17 cellular contexts compared by ENCODE assay signal in genomic region chr13:24443366-24443765, GRCh38.
DNase-seq lines count a peak whose midpoint lies in the region; ATAC-seq lines count a peak whose summit lies in the region.
"Had no signal": no experiment of that assay in that cellular context is flagged by ENCODE, and none has a peak within 500 bp of the region (broad histone marks: within the 10 kb centered on the region; RNA-seq: fewer than 3 reads in every experiment).

No MANE protein-coding gene starts in this region.

- H3K36me3 Mint-ChIP-seq in stimulated activated naive CD8-positive, alpha-beta T cell treated with anti-CD3 and anti-CD28 coated beads, Interleukin-15, Interleukin-2, amounts not matched to agents 100 ng/mL and 50 ng/mL, for 24 hours (ENCODE audit: low read depth) = peaks cover 43% of the 10 kb centered on the region
- H3K36me3 Mint-ChIP-seq in activated T-helper 1 cell treated with anti-CD3 and anti-CD28 coated beads, Interleukin-12 subunit alpha, Interleukin-12 subunit beta, Interleukin-2, Interleukin-4 antibody, amounts not matched to agents 30 ng/mL and 10 ng/mL and 1 ng/mL, durations not matched to agents 14 hours and 24 hours and 36 hours (ENCODE audit: low read depth) = peaks cover 43% of the 10 kb centered on the region
- peaks cover 73% of the 10 kb centered on the region for H3K36me3 Mint-ChIP-seq in central memory CD8-positive, alpha-beta T cell (ENCODE audit: insufficient read depth)

- no peaks in the 10 kb centered on the region for H3K4me1 Mint-ChIP-seq in stimulated activated naive CD8-positive, alpha-beta T cell treated with anti-CD3 and anti-CD28 coated beads, Interleukin-15, Interleukin-2, amounts not matched to agents 100 ng/mL and 50 ng/mL, for 24 hours (ENCODE audit: low read depth)
- no peaks in the 10 kb centered on the region for H3K4me1 Mint-ChIP-seq in stimulated activated naive CD8-positive, alpha-beta T cell treated with anti-CD3 and anti-CD28 coated beads, Interleukin-15, amount 100 ng/mL, for 72 hours
- H3K4me1 Mint-ChIP-seq in activated T-helper 1 cell treated with anti-CD3 and anti-CD28 coated beads, Interleukin-12 subunit alpha, Interleukin-12 subunit beta, Interleukin-2, Interleukin-4 antibody, amounts not matched to agents 30 ng/mL and 10 ng/mL and 1 ng/mL, durations not matched to agents 14 hours and 24 hours and 36 hours (ENCODE audit: low read depth) = no peaks in the 10 kb centered on the region
- H3K4me1 Mint-ChIP-seq in central memory CD8-positive, alpha-beta T cell = no peaks in the 10 kb centered on the region

- H3K27ac Mint-ChIP-seq in stimulated activated naive CD8-positive, alpha-beta T cell treated with anti-CD3 and anti-CD28 coated beads, Interleukin-15, Interleukin-2, amounts not matched to agents 100 ng/mL and 50 ng/mL, for 24 hours = peak overlapping the region; percentile 59
- peak overlapping the region in 1 of 2 donors; percentile 15 for H3K27ac Mint-ChIP-seq in stimulated activated naive CD8-positive, alpha-beta T cell treated with anti-CD3 and anti-CD28 coated beads, Interleukin-15, amount 100 ng/mL, for 72 hours
- peak overlapping the region; percentile 61 for H3K27ac Mint-ChIP-seq in activated T-helper 1 cell treated with anti-CD3 and anti-CD28 coated beads, Interleukin-12 subunit alpha, Interleukin-12 subunit beta, Interleukin-2, Interleukin-4 antibody, amounts not matched to agents 30 ng/mL and 10 ng/mL and 1 ng/mL, durations not matched to agents 14 hours and 24 hours and 36 hours
- H3K27ac Mint-ChIP-seq in central memory CD8-positive, alpha-beta T cell (ENCODE audit: low read depth) = peak overlapping the region; percentile 25
- H3K27ac Mint-ChIP-seq: CD4-positive, alpha-beta memory T cell had no signal

- H3K27me3 Mint-ChIP-seq in stimulated activated naive CD8-positive, alpha-beta T cell treated with anti-CD3 and anti-CD28 coated beads, Interleukin-15, Interleukin-2, amounts not matched to agents 100 ng/mL and 50 ng/mL, for 24 hours = no peaks in the 10 kb centered on the region
- H3K27me3 Mint-ChIP-seq in stimulated activated naive CD8-positive, alpha-beta T cell treated with anti-CD3 and anti-CD28 coated beads, Interleukin-15, amount 100 ng/mL, for 72 hours = no peaks in the 10 kb centered on the region
- no peaks in the 10 kb centered on the region for H3K27me3 Mint-ChIP-seq in activated T-helper 1 cell treated with anti-CD3 and anti-CD28 coated beads, Interleukin-12 subunit alpha, Interleukin-12 subunit beta, Interleukin-2, Interleukin-4 antibody, amounts not matched to agents 30 ng/mL and 10 ng/mL and 1 ng/mL, durations not matched to agents 14 hours and 24 hours and 36 hours (ENCODE audit: insufficient read depth)
- no peaks in the 10 kb centered on the region for H3K27me3 Mint-ChIP-seq in central memory CD8-positive, alpha-beta T cell
- H3K27me3 Mint-ChIP-seq: CD4-positive, alpha-beta memory T cell had no signal

- DNase-seq in stimulated activated naive CD8-positive, alpha-beta T cell treated with anti-CD3 and anti-CD28 coated beads, Interleukin-15, amount 100 ng/mL, for 72 hours = no peak
- DNase-seq in activated T-helper 1 cell treated with anti-CD3 and anti-CD28 coated beads, Interleukin-12 subunit alpha, Interleukin-12 subunit beta, Interleukin-2, Interleukin-4 antibody, amounts not matched to agents 30 ng/mL and 10 ng/mL and 1 ng/mL, durations not matched to agents 14 hours and 24 hours and 36 hours (ENCODE audit: low spot score) = no peak
- no peak for DNase-seq in central memory CD8-positive, alpha-beta T cell (ENCODE audit: low spot score in 2 of 2)
- no peak for DNase-seq in DMS53 treated with DMSO at 0.1 percent for 48 hours (lab: John Stamatoyannopoulos, UW; ENCODE audit: unreplicated experiment)
- DNase-seq in stimulated activated CD8-positive, alpha-beta memory T cell treated with anti-CD3 and anti-CD28 coated beads, Interleukin-4, amount 100 ng/mL, for 48 hours = no peak
- DNase-seq: C1 segment of cervical spinal cord; Caco-2; CD4-positive, alpha-beta memory T cell; DMS153; DMS79; EL; GDM1; GM23248; H7; HCEC 1CT had no signal

- no peak overlapping the region for H3K4me3 Mint-ChIP-seq in stimulated activated naive CD8-positive, alpha-beta T cell treated with anti-CD3 and anti-CD28 coated beads, Interleukin-15, Interleukin-2, amounts not matched to agents 100 ng/mL and 50 ng/mL, for 24 hours
- H3K4me3 Mint-ChIP-seq in stimulated activated naive CD8-positive, alpha-beta T cell treated with anti-CD3 and anti-CD28 coated beads, Interleukin-15, amount 100 ng/mL, for 72 hours = no peak overlapping the region
- no peak overlapping the region for H3K4me3 Mint-ChIP-seq in activated T-helper 1 cell treated with anti-CD3 and anti-CD28 coated beads, Interleukin-12 subunit alpha, Interleukin-12 subunit beta, Interleukin-2, Interleukin-4 antibody, amounts not matched to agents 30 ng/mL and 10 ng/mL and 1 ng/mL, durations not matched to agents 14 hours and 24 hours and 36 hours
- no peak overlapping the region for H3K4me3 Mint-ChIP-seq in central memory CD8-positive, alpha-beta T cell
- H3K4me3 Mint-ChIP-seq: CD4-positive, alpha-beta memory T cell had no signal

- intact Hi-C loops in activated T-helper 1 cell treated with anti-CD3 and anti-CD28 coated beads, Interleukin-12 subunit alpha, Interleukin-12 subunit beta, Interleukin-2, Interleukin-4 antibody, amounts not matched to agents 30 ng/mL and 10 ng/mL and 1 ng/mL, durations not matched to agents 14 hours and 24 hours and 36 hours (cut with micrococcal nuclease) = no loop called here

- no peak for ATAC-seq in stimulated activated naive CD8-positive, alpha-beta T cell treated with anti-CD3 and anti-CD28 coated beads, Interleukin-15, amount 100 ng/mL, for 72 hours
- ATAC-seq in central memory CD8-positive, alpha-beta T cell (replicated peaks; ENCODE audit: extremely low read depth, poor library complexity, severe bottlenecking) = no peak
- ATAC-seq: GM12878 had no signal

- H3K9me3 Mint-ChIP-seq in stimulated activated naive CD8-positive, alpha-beta T cell treated with anti-CD3 and anti-CD28 coated beads, Interleukin-15, Interleukin-2, amounts not matched to agents 100 ng/mL and 50 ng/mL, for 24 hours = no peaks in the 10 kb centered on the region
- H3K9me3 Mint-ChIP-seq in stimulated activated naive CD8-positive, alpha-beta T cell treated with anti-CD3 and anti-CD28 coated beads, Interleukin-15, amount 100 ng/mL, for 72 hours = no peaks in the 10 kb centered on the region
- H3K9me3 Mint-ChIP-seq in activated T-helper 1 cell treated with anti-CD3 and anti-CD28 coated beads, Interleukin-12 subunit alpha, Interleukin-12 subunit beta, Interleukin-2, Interleukin-4 antibody, amounts not matched to agents 30 ng/mL and 10 ng/mL and 1 ng/mL, durations not matched to agents 14 hours and 24 hours and 36 hours = no peaks in the 10 kb centered on the region
- no peaks in the 10 kb centered on the region for H3K9me3 Mint-ChIP-seq in central memory CD8-positive, alpha-beta T cell
- H3K9me3 Mint-ChIP-seq: CD4-positive, alpha-beta memory T cell had no signal
